ENCODE assay signal across 17 cellular contexts in the genomic region with DNA sequence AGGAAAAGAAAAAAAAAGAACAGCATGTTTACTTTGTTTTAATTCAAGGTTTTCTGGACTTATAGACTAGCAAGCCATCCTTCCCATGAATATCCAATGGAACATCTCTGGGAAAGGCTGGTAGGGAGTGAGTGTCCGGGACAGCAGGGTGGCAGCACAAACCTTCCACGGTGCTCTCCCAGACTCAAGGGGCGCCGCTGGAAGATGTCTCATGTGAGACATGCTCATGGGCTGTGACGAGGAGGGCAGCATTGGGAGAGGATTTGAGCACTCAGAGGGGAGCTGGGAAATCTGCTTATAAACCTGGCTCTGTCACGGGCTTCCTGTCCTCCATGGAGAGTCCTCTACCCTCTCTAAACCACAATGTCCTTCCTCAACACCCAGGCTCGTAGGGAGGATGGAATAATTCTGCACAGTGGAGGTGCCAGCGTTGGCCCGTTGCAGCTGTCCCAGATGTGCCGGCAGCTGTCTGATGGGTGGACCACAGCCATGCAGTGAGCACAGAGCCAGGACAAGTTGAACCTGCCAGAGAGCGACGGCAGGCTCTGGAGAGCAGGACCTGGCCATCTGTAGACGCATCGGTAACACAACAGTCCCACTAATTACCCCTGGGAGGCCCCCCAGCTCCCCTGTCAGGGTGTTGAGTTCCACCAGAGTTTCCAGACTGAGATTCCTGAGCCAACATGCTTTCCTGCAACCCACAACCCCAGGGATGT.
DNase-seq lines count a peak whose midpoint lies in the region; ATAC-seq and TF ChIP-seq lines count a peak whose summit lies in the region.
"Had no signal": no experiment of that assay in that cellular context is flagged by ENCODE, and none has a peak within 500 bp of the region (broad histone marks: within the 10 kb centered on the region; RNA-seq: fewer than 3 reads in every experiment).

No MANE protein-coding gene starts in this region.

- no CpG with 5 or more reads among the region's 14 CpGs for WGBS in neuronal stem cell (ENCODE audit: extremely low coverage in 2 of 2, insufficient read length in 2 of 2, insufficient replicate concordance in 1 of 2), 2 donors

- no peak overlapping the region for H3K27ac Mint-ChIP-seq in chondrocyte (ENCODE audit: unreplicated experiment)
- H3K27ac Mint-ChIP-seq: B cell; CD4-positive, alpha-beta T cell; IgD-negative memory B cell had no signal

- H2AK5ac ChIP-seq in neuronal stem cell (ENCODE audit: low read depth, low read length) = no peak overlapping the region

- ATAC-seq in HG03378 (IDR thresholded peaks at IDR 0.05; ENCODE audit: unreplicated experiment) (no peak), HG02852 (IDR thresholded peaks at IDR 0.05; ENCODE audit: unreplicated experiment) (no peak)

- no peaks in the 10 kb centered on the region for H3K9me3 Mint-ChIP-seq in chondrocyte (ENCODE audit: low read depth)
- H3K9me3 Mint-ChIP-seq: CD4-positive, alpha-beta T cell had no signal

- H2BK5ac ChIP-seq in neuronal stem cell (ENCODE audit: low read length) = peak overlapping the region; percentile 49

- TF ChIP-seq CTCF in chondrocyte (IDR thresholded peaks at IDR 0.05) = no peak

- H2BK12ac ChIP-seq in neuronal stem cell (ENCODE audit: low read length) = no peak overlapping the region

- no peaks in the 10 kb centered on the region for H3K4me1 Mint-ChIP-seq in chondrocyte (ENCODE audit: low read depth)
- H3K4me1 Mint-ChIP-seq: B cell had no signal

- H3K23ac ChIP-seq in neuronal stem cell (ENCODE audit: low read depth, low read length, poor library complexity) = peak overlapping the region; percentile 70

- H3K27me3 Mint-ChIP-seq in chondrocyte (ENCODE audit: low read depth) = peaks cover 28% of the 10 kb centered on the region

- H3K4me2 ChIP-seq in neuronal stem cell (ENCODE audit: insufficient read depth, low read length, poor library complexity, severe bottlenecking) = no peak overlapping the region

- H3K36me3 ChIP-seq in neuronal stem cell (replicated peaks in 1 of 2; ENCODE audit: control insufficient read depth in 2 of 2, insufficient read depth in 2 of 2, low read length in 2 of 2) = no peaks in the 10 kb centered on the region
- H3K36me3 ChIP-seq: HAP-1 had no signal

- no peaks in the 10 kb centered on the region for H3K9me3 ChIP-seq in neuronal stem cell (replicated peaks in 1 of 2; ENCODE audit: control insufficient read depth in 2 of 2, insufficient read depth in 1 of 2, low read depth in 1 of 2, low read length in 2 of 2)
- H3K9me3 ChIP-seq: HAP-1 had no signal

- in situ Hi-C loops in G401 (cut with HindIII; ENCODE audit: low sequenced_read_pairs) = no loop called here

- no peak overlapping the region for H3K4me3 ChIP-seq in neuronal stem cell (ENCODE audit: low read length in 2 of 2)
- H3K4me3 ChIP-seq: HAP-1 had no signal

- no peak overlapping the region for H2AFZ ChIP-seq in neuronal stem cell (ENCODE audit: low read length)

- DNase-seq in G401 (ENCODE audit: low spot score) (peak; percentile 39), NCI-H1694 treated with DMSO at 0.1 percent for 48 hours (lab: John Stamatoyannopoulos, UW) (peak; percentile 33), chondrocyte (ENCODE audit: low spot score) (peak; percentile 52), neuronal stem cell (ENCODE audit: low spot score) (no peak), NCI-H1417 (lab: John Stamatoyannopoulos, UW) (no peak)
- DNase-seq: Calu3; CD4-positive, alpha-beta T cell; DMS153; DMS79 treated with DMSO at 0.1 percent for 48 hours; EL; GDM1; GOT3 had no signal

- H3K14ac ChIP-seq in neuronal stem cell (ENCODE audit: low read length) = peak overlapping the region; percentile 47

- no peaks in the 10 kb centered on the region for H3K36me3 Mint-ChIP-seq in chondrocyte (ENCODE audit: low read depth)
- H3K36me3 Mint-ChIP-seq: IgD-negative memory B cell had no signal

- no peak overlapping the region for H3K27ac ChIP-seq in neuronal stem cell (replicated peaks; ENCODE audit: low read length)

- H3K4me3 Mint-ChIP-seq in chondrocyte (ENCODE audit: unreplicated experiment) = no peak overlapping the region
- H3K4me3 Mint-ChIP-seq: B cell; CD4-positive, alpha-beta T cell; IgD-negative memory B cell had no signal

- no peak overlapping the region for H4K91ac ChIP-seq in neuronal stem cell (ENCODE audit: low read depth, low read length, poor library complexity)

- peak overlapping the region; percentile 52 for H2BK15ac ChIP-seq in neuronal stem cell (ENCODE audit: low read length)

- H3K79me1 ChIP-seq in neuronal stem cell (ENCODE audit: low read depth, low read length) = no peaks in the 10 kb centered on the region

- H3K4me1 ChIP-seq in neuronal stem cell (ENCODE audit: control insufficient read depth in 2 of 2, insufficient read depth in 1 of 2, low read depth in 1 of 2, low read length in 2 of 2) = peaks cover 0 to 6% of the 10 kb centered on the region in 2 donors
- H3K4me1 ChIP-seq: HAP-1 had no signal

- H4K8ac ChIP-seq in neuronal stem cell (ENCODE audit: low read depth, low read length) = no peak overlapping the region

- no peak overlapping the region for H3K9ac ChIP-seq in neuronal stem cell (ENCODE audit: low read depth, low read length, poor library complexity)

- H3K18ac ChIP-seq in neuronal stem cell (ENCODE audit: low read length) = peak overlapping the region; percentile 48

- H2BK120ac ChIP-seq in neuronal stem cell (ENCODE audit: low read depth, low read length) = no peak overlapping the region

- no peak overlapping the region for H3K4ac ChIP-seq in neuronal stem cell (ENCODE audit: low read length)

- H3K27me3 ChIP-seq in neuronal stem cell (ENCODE audit: control insufficient read depth in 3 of 3, insufficient read depth in 3 of 3, low read depth in 1 of 3, low read length in 3 of 3) = peaks cover 0 to 4% (median 0%) of the 10 kb centered on the region in 3 experiments

Comparison
In these comparisons a context has a peak if more than half of its experiments do, and no peak if none do; other contexts are left out.
1. DNase-seq: peak in G401 (single experiment), NCI-H1694 treated with DMSO at 0.1 percent for 48 hours (single experiment) and chondrocyte (single experiment); none in neuronal stem cell (single experiment) and NCI-H1417 (0 of 3).